Comparison of ENCODE assay signal across 19 cellular contexts in genomic region chr7:135361788-135362187, GRCh38.
"Had no signal": no experiment of that assay in that cellular context is flagged by ENCODE, and none has a peak within 500 bp of the region (broad histone marks: within the 10 kb centered on the region; RNA-seq: fewer than 3 reads in every experiment).

No MANE protein-coding gene starts in this region.

- H3K27ac ChIP-seq: neutrophil, pancreas, thoracic aorta, upper lobe of left lung had no signal

- DNase-seq: activated CD4-positive, alpha-beta T cell treated with anti-CD3 and anti-CD28 coated beads, Interleukin-2, amount 50 U/mL, for 1 hour; activated CD8-positive, alpha-beta memory T cell treated with anti-CD3 and anti-CD28 coated beads, Interleukin-2, amount 50 U/mL, for 4 hours; activated naive CD4-positive, alpha-beta T cell treated with anti-CD3 and anti-CD28 coated beads for 36 hours; activated T-cell treated with anti-CD3 and anti-CD28 coated beads, Interleukin-2, amount 50 U/mL, for 4 hours; anterior cingulate cortex; caudate nucleus; effector memory CD8-positive, alpha-beta T cell; immature natural killer cell; natural killer cell; pancreas; spleen; stimulated activated CD4-positive, alpha-beta T cell treated with anti-CD3 and anti-CD28 coated beads, Interleukin-4, amount 100 ng/mL, for 4 hours; T-helper 9 cell; upper lobe of left lung had no signal

- ATAC-seq: activated CD4-positive, CD25-positive, alpha-beta regulatory T cell treated with anti-CD3 and anti-CD28 coated beads, Interleukin-2, amount 50 U/mL, for 24 hours; activated T-cell treated with anti-CD3 and anti-CD28 coated beads, Interleukin-2, amount 50 U/mL, for 4 hours; effector memory CD8-positive, alpha-beta T cell; natural killer cell; pancreas; stimulated activated memory B cell treated with anti-CD40 and anti-IgM and Interleukin-4, amounts not matched to agents 10 μg/mL and 1 μg/mL and 100 μg/mL, for 72 hours had no signal

- H3K4me1 ChIP-seq: pancreas, upper lobe of left lung had no signal

- H3K36me3 ChIP-seq: pancreas had no signal

- H3K27me3 ChIP-seq: neutrophil, pancreas, spleen, upper lobe of left lung had no signal

- H3K4me3 ChIP-seq: pancreas, spleen, thoracic aorta, upper lobe of left lung had no signal

- FAIRE-seq: frontal cortex, pancreas had no signal

- H3K9me3 ChIP-seq: neutrophil, pancreas, spleen, thoracic aorta, upper lobe of left lung had no signal
